Comparison of ENCODE assay signal across 8 cellular contexts in the genomic region with DNA sequence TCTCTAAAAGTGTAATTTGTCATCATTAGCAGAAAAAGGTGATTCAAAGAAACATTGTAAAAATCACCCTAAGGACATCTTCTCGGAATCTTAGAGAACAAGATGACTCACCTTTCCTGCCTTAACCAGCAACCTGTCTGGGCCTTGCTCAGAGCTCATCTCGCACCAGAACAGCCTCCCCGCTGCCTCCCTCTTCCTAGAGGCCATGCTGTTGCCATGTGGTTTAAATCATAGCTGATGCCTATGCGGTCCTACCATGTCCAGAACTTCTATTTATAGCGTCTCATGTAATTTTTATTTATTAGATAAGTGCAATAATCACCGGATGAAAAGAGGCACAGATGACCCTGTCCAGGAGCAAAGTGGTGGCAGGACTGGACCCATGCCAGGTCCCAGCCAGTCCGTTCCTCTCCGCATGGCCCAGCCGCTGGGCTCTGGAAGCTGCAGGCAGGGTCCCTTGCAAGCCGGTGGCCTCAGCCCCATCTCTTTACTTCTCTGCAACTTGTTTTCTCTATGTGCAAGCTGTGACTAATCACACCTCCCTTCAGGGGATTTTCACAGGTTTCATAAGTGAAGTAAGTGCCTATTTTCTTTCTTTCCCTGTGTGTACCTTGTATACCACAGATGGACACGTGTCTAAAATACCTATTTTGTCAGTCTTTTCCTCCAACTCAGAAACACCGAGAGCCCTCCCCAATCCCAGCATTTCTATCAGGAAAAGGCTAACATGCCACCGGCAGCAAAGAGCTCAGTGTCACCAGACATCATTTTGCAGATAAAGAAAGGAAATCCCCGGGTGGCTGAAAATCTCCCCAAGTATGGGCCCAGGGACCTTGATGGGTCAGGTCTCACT. TPM values are rescaled to one million over a fixed set of nuclear protein-coding genes. Genes with fewer than 3 reads are reported as not detected.
DNase-seq lines count a peak whose midpoint lies in the region; ATAC-seq and TF ChIP-seq lines count a peak whose summit lies in the region.

No MANE protein-coding gene starts in this region.

- TF ChIP-seq CTCF in RWPE2 (IDR thresholded peaks at IDR 0.05; ENCODE audit: poor library complexity, severe bottlenecking): no peak
- TF ChIP-seq CTCF in prostate gland (IDR thresholded peaks at IDR 0.05): no peak

- H3K4me3 ChIP-seq in RWPE2 (ENCODE audit: severe bottlenecking) (no peak overlapping the region), prostate gland (no peak overlapping the region)

- H3K4me1 ChIP-seq in RWPE2 (ENCODE audit: insufficient read depth, poor library complexity, severe bottlenecking): peaks cover 63% of the 10 kb centered on the region
- H3K4me1 ChIP-seq in prostate gland (replicated peaks): no peaks in the 10 kb centered on the region

- 83% methylated on average over 14 of the region's 14 CpGs for WGBS in prostate gland

- H3K27ac ChIP-seq in RWPE2 (ENCODE audit: poor library complexity, severe bottlenecking): peak overlapping the region; percentile 92
- no peak overlapping the region for H3K27ac ChIP-seq in prostate gland

- H3K27me3 ChIP-seq in RWPE2 (ENCODE audit: insufficient read depth, poor library complexity, severe bottlenecking): no peaks in the 10 kb centered on the region
- no peaks in the 10 kb centered on the region for H3K27me3 ChIP-seq in prostate gland (replicated peaks; ENCODE audit: insufficient read depth)

- H3K9me3 ChIP-seq in RWPE2 (ENCODE audit: severe bottlenecking) (no peaks in the 10 kb centered on the region), prostate gland (no peaks in the 10 kb centered on the region)

- no peak for TF ChIP-seq POLR2A in prostate gland (IDR thresholded peaks at IDR 0.05)

- H3K36me3 ChIP-seq in RWPE2 (ENCODE audit: low read depth): no peaks in the 10 kb centered on the region
- no peaks in the 10 kb centered on the region for H3K36me3 ChIP-seq in prostate gland

- in situ Hi-C loops in KBM-7 (cut with MboI; ENCODE audit: low pct_unique_long_range_greater_than_20kb, low sequenced_read_pairs): no loop called here

- DNase-seq in RWPE2 (ENCODE audit: low spot score) (no peak), NCI-H2227 (lab: John Stamatoyannopoulos, UW; ENCODE audit: unreplicated experiment) (no peak), prostate gland (ENCODE audit: low spot score) (no peak), KBM-7 (no peak)
- DNase-seq in central memory CD4-positive, alpha-beta T cell: peak; percentile 57
- peak; percentile 35 for DNase-seq in stimulated activated CD8-positive, alpha-beta memory T cell treated with anti-CD3 and anti-CD28 coated beads, Interleukin-4, amount 100 ng/mL, for 24 hours (ENCODE audit: low read depth)

- intact Hi-C loops in prostate gland (cut with DNase I): no loop called here

- ATAC-seq in GM18498 (IDR thresholded peaks at IDR 0.05; ENCODE audit: unreplicated experiment): peak; percentile 77
- ATAC-seq in HG02610 (IDR thresholded peaks at IDR 0.05; ENCODE audit: unreplicated experiment): peak; percentile 75
- peak; percentile 54 for ATAC-seq in RWPE2 (ENCODE audit: low read depth)

RNA-seq across cellular contexts. Expression of a gene that starts 27.1 kb away (rescaled TPM):
- total RNA-seq in prostate gland: 10 to 100 TPM; 17.5 to 42.3 TPM

Comparison
In these comparisons a context has a peak if more than half of its experiments do, and no peak if none do; other contexts are left out.
1. DNase-seq: peak in central memory CD4-positive, alpha-beta T cell (single experiment) and stimulated activated CD8-positive, alpha-beta memory T cell treated with anti-CD3 and anti-CD28 coated beads, Interleukin-4, amount 100 ng/mL, for 24 hours (single experiment); none in RWPE2 (single experiment), NCI-H2227 (single experiment), prostate gland (single experiment) and KBM-7 (single experiment).
2. Peak in every context shown above with its lines, with median percentiles within 50 percentile points of each other: ATAC-seq.